In genomic region chr10:38156416-38157269, GRCh38 we compare ENCODE assay signal across 33 cellular contexts.
"Had no signal": no experiment of that assay in that cellular context is flagged by ENCODE, and none has a peak within 500 bp of the region (broad histone marks: within the 10 kb centered on the region; RNA-seq: fewer than 3 reads in every experiment).

No MANE protein-coding gene starts in this region.

- ATAC-seq: gastrocnemius medialis; naive thymus-derived CD8-positive, alpha-beta T cell had no signal

- H3K4me3 ChIP-seq: ascending aorta, cardiac muscle cell, coronary artery, dorsolateral prefrontal cortex, gastrocnemius medialis, hepatocyte, right atrium auricular region, smooth muscle cell, thoracic aorta, vagina had no signal

- H3K27ac Mint-ChIP-seq: activated naive CD4-positive, alpha-beta T cell treated with anti-CD3 and anti-CD28 coated beads, Interleukin-2, amount 10 ng/mL, durations not matched to agents 7 days and 5 days; activated naive CD8-positive, alpha-beta T cell treated with anti-CD3 and anti-CD28 coated beads, Interleukin-2, amount 10 ng/mL, durations not matched to agents 7 days and 5 days; activated T-cell treated with anti-CD3 and anti-CD28 coated beads, Interleukin-2, amount 50 U/mL, for 24 hours; brain; immature natural killer cell; mesothelial cell of epicardium; naive thymus-derived CD8-positive, alpha-beta T cell; T-helper 2 cell treated with Interferon-gamma antibody and Interleukin-4, amounts not matched to agents 5 μg/mL and 100 μg/mL, for 36 hours had no signal

- H3K4me3 Mint-ChIP-seq: activated naive CD4-positive, alpha-beta T cell treated with anti-CD3 and anti-CD28 coated beads, Interleukin-2, amount 10 ng/mL, durations not matched to agents 7 days and 5 days; activated naive CD8-positive, alpha-beta T cell treated with anti-CD3 and anti-CD28 coated beads, Interleukin-2, amount 10 ng/mL, durations not matched to agents 7 days and 5 days; activated T-cell treated with anti-CD3 and anti-CD28 coated beads, Interleukin-2, amount 50 U/mL, for 24 hours; brain; immature natural killer cell; mesothelial cell of epicardium; naive thymus-derived CD8-positive, alpha-beta T cell; neural crest cell; T-helper 2 cell treated with Interferon-gamma antibody and Interleukin-4, amounts not matched to agents 5 μg/mL and 100 μg/mL, for 36 hours had no signal

- DNase-seq: activated CD4-positive, alpha-beta T cell treated with anti-CD3 and anti-CD28 coated beads for 4 hours; activated CD4-positive, alpha-beta T cell treated with anti-CD3 and anti-CD28 coated beads, Interleukin-2, amount 50 U/mL, for 48 hours; activated CD8-positive, alpha-beta memory T cell treated with anti-CD3 and anti-CD28 coated beads, Interleukin-2, amount 50 U/mL, for 4 hours; activated gamma-delta T cell; activated naive CD4-positive, alpha-beta T cell treated with anti-CD3 and anti-CD28 coated beads, Interleukin-2, amount 10 ng/mL, durations not matched to agents 7 days and 5 days; activated naive CD8-positive, alpha-beta T cell treated with anti-CD3 and anti-CD28 coated beads, Interleukin-2, amount 10 ng/mL, durations not matched to agents 7 days and 5 days; activated T-cell treated with anti-CD3 and anti-CD28 coated beads, Interleukin-2, amount 50 U/mL, for 24 hours; cerebellar nuclear complex; dorsolateral prefrontal cortex; effector memory CD4-positive, alpha-beta T cell; gastrocnemius medialis; immature natural killer cell; kidney; naive thymus-derived CD8-positive, alpha-beta T cell; occipital lobe; stimulated activated CD4-positive, alpha-beta T cell treated with anti-CD3 and anti-CD28 coated beads, Interleukin-1b, Interleukin-23, amount 100 ng/mL, for 48 hours; stimulated activated CD4-positive, alpha-beta T cell treated with anti-CD3 and anti-CD28 coated beads, Interleukin-4, amount 100 ng/mL, for 4 hours; stimulated activated CD8-positive, alpha-beta memory T cell treated with anti-CD3 and anti-CD28 coated beads, Interleukin-4, amount 100 ng/mL, for 48 hours; stimulated activated naive CD4-positive, alpha-beta T cell; T-helper 1 cell; trophoblast cell had no signal

- H3K36me3 Mint-ChIP-seq: activated naive CD4-positive, alpha-beta T cell treated with anti-CD3 and anti-CD28 coated beads, Interleukin-2, amount 10 ng/mL, durations not matched to agents 7 days and 5 days; activated naive CD8-positive, alpha-beta T cell treated with anti-CD3 and anti-CD28 coated beads, Interleukin-2, amount 10 ng/mL, durations not matched to agents 7 days and 5 days had no signal

- H3K36me3 ChIP-seq: ascending aorta, cardiac muscle cell, gastrocnemius medialis, right atrium auricular region, thoracic aorta, vagina had no signal

- H3K4me1 Mint-ChIP-seq: activated naive CD4-positive, alpha-beta T cell treated with anti-CD3 and anti-CD28 coated beads, Interleukin-2, amount 10 ng/mL, durations not matched to agents 7 days and 5 days; activated naive CD8-positive, alpha-beta T cell treated with anti-CD3 and anti-CD28 coated beads, Interleukin-2, amount 10 ng/mL, durations not matched to agents 7 days and 5 days; brain; immature natural killer cell; mesothelial cell of epicardium; naive thymus-derived CD8-positive, alpha-beta T cell; neural crest cell had no signal

- H3K27me3 Mint-ChIP-seq: activated naive CD4-positive, alpha-beta T cell treated with anti-CD3 and anti-CD28 coated beads, Interleukin-2, amount 10 ng/mL, durations not matched to agents 7 days and 5 days; activated naive CD8-positive, alpha-beta T cell treated with anti-CD3 and anti-CD28 coated beads, Interleukin-2, amount 10 ng/mL, durations not matched to agents 7 days and 5 days; activated T-cell treated with anti-CD3 and anti-CD28 coated beads, Interleukin-2, amount 50 U/mL, for 24 hours; brain had no signal

- H3K27me3 ChIP-seq: ascending aorta, cardiac muscle cell, gastrocnemius medialis, hepatocyte, right atrium auricular region, vagina had no signal
